ENCODE assay signal across 14 cellular contexts in the genomic region with DNA sequence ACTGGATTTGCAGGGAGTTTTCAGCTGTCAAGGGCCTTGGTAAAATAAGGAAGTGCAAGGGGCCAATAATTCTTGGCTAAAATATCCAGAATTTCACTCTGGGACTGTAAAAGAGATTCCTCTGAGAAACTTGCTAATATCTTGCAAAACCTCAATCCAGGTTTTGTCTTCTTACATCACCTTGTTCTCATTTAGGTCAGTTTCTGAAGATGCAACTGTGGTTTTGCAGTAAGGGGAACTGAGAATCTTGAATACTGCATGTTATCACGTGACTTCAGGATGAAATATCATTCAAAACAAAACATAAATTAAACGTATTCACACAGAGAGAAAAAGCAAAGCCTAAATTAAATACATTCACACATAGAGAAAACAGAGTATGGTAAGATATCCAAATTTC. TPM values are rescaled to one million over a fixed set of nuclear protein-coding genes. Genes with fewer than 3 reads are reported as not detected.
DNase-seq lines count a peak whose midpoint lies in the region; ATAC-seq, FAIRE-seq and TF ChIP-seq lines count a peak whose summit lies in the region.
"Had no signal": no experiment of that assay in that cellular context is flagged by ENCODE, and none has a peak within 500 bp of the region (broad histone marks: within the 10 kb centered on the region; RNA-seq: fewer than 3 reads in every experiment).

No MANE protein-coding gene starts in this region.

- H3K36me3 ChIP-seq in HepG2 (replicated peaks in 1 of 2; ENCODE audit: control insufficient read depth in 1 of 2, insufficient read depth in 2 of 2, low read length in 2 of 2): no peaks in the 10 kb centered on the region
- no peaks in the 10 kb centered on the region for H3K36me3 ChIP-seq in right lobe of liver
- H3K36me3 ChIP-seq: tibial artery had no signal

- H3K9me3 ChIP-seq in HepG2 (ENCODE audit: low read length) (no peaks in the 10 kb centered on the region), right lobe of liver (no peaks in the 10 kb centered on the region)
- H3K9me3 ChIP-seq: A549, tibial artery had no signal

- POLR2A ChIA-PET in HepG2 (lab: Yijun Ruan, JAX): no interaction called here

- no peak for FAIRE-seq in HepG2 (lab: Jason Lieb, UNC)
- FAIRE-seq: A549 had no signal

- 0% methylated on average over 2 of the region's 2 CpGs for whole genome bisulfite sequencing in HepG2 (ENCODE audit: low lambda C conversion rate)
- WGBS in right lobe of liver (ENCODE audit: insufficient coverage, low coverage, low lambda C conversion rate, missing lambda C conversion rate): 42% methylated on average over 2 of the region's 2 CpGs

- H3K4me3 ChIP-seq in HepG2 (replicated peaks in 1 of 3; ENCODE audit: insufficient read depth in 1 of 3, low read depth in 2 of 3, low read length in 3 of 3) (no peak overlapping the region), right lobe of liver (no peak overlapping the region)
- H3K4me3 ChIP-seq: A549, tibial artery had no signal

- no peak for TF ChIP-seq CTCF in HepG2 (CRISPR knock-in tag; IDR thresholded peaks at IDR 0.05)
- no peak for TF ChIP-seq CTCF in right lobe of liver (IDR thresholded peaks at IDR 0.05)

- no peaks in the 10 kb centered on the region for H3K79me2 ChIP-seq in HepG2 (ENCODE audit: insufficient read depth, low read length)

- no peaks in the 10 kb centered on the region for H4K20me1 ChIP-seq in HepG2 (ENCODE audit: insufficient read depth, low read length)

- ATAC-seq in HepG2: no peak
- ATAC-seq in right lobe of liver: no peak
- peak; percentile 43 for ATAC-seq in HG02610 (IDR thresholded peaks at IDR 0.05; ENCODE audit: unreplicated experiment)
- peak; percentile 58 for ATAC-seq in HG03521 (IDR thresholded peaks at IDR 0.05; ENCODE audit: unreplicated experiment)
- ATAC-seq: A549 had no signal

- in situ Hi-C loops in HepG2 (cut with HindIII; ENCODE audit: extremely low pct_ligation_motif_present, low pct_unique_long_range_greater_than_20kb): loop anchor here (10.0 to 25.0 kb wide), 2 partner anchors 149 to 832 kb away; no protein-coding TSS in a partner anchor

- DNase-seq in HepG2 (ENCODE audit: low spot score) (no peak), right lobe of liver (no peak), retina (no peak), hippocampal formation (lab: John Stamatoyannopoulos, UW) (no peak), D341Med (ENCODE audit: low spot score) (no peak), NCI-H2081 (lab: John Stamatoyannopoulos, UW) (no peak)
- DNase-seq: activated naive CD4-positive, alpha-beta T cell treated with anti-CD3 and anti-CD28 coated beads, Interleukin-2, amount 50 U/mL, for 16 hours; NCI-H774; stimulated activated CD4-positive, alpha-beta T cell treated with anti-CD3 and anti-CD28 coated beads, Interleukin-2, amount 100 ng/mL, for 48 hours; tibial artery had no signal

- no peak overlapping the region for H3K4me2 ChIP-seq in HepG2 (ENCODE audit: low read depth, low read length)
- H3K4me2 ChIP-seq: A549 had no signal

- no TSS peak for BruUV-seq in HepG2 (replicated peaks; lab: Mats Ljungman, UMichigan)

- H3K27ac ChIP-seq in HepG2 (ENCODE audit: extremely low read length, insufficient read depth, low read length) (no peak overlapping the region), right lobe of liver (no peak overlapping the region)
- H3K27ac ChIP-seq: A549, tibial artery, VCaP had no signal

- no peak overlapping the region for H2AFZ ChIP-seq in HepG2 (ENCODE audit: low read length)

- no peak overlapping the region for H3K9ac ChIP-seq in HepG2 (ENCODE audit: insufficient read depth, low read depth, low read length)

- CTCF ChIA-PET in HepG2 (lab: Yijun Ruan, JAX; ENCODE audit: low intra/inter-chr PET ratio, low total read pairs): no interaction called here

- TF ChIP-seq EP300 in HepG2 (IDR thresholded peaks at IDR 0.05; ENCODE audit: low read depth in 2 of 2, low read length in 2 of 2): no peak
- TF ChIP-seq EP300 in HepG2 (CRISPR knock-in tag; IDR thresholded peaks at IDR 0.05; ENCODE audit: borderline replicate concordance): no peak

- TF ChIP-seq POLR2A in HepG2 (IDR thresholded peaks at IDR 0.05; ENCODE audit: insufficient read depth in 1 of 2, low read depth in 2 of 2, low read length in 2 of 2) (no peak), right lobe of liver (IDR thresholded peaks at IDR 0.05) (no peak)

- H3K27me3 ChIP-seq in HepG2 (ENCODE audit: control insufficient read depth in 1 of 2, insufficient read depth in 2 of 2, low read length in 2 of 2) (no peaks in the 10 kb centered on the region), right lobe of liver (no peaks in the 10 kb centered on the region)
- H3K27me3 ChIP-seq: tibial artery had no signal

- no peaks in the 10 kb centered on the region for H3K4me1 ChIP-seq in HepG2 (ENCODE audit: insufficient read depth, low read length)
- no peaks in the 10 kb centered on the region for H3K4me1 ChIP-seq in right lobe of liver
- H3K4me1 ChIP-seq: A549 had no signal

- intact Hi-C loops in HepG2 (cut with micrococcal nuclease; ENCODE audit: unreplicated experiment): loop anchor here (5.0 kb wide), 1 partner anchor 367 kb away; no protein-coding TSS in a partner anchor
- intact Hi-C loops in right lobe of liver (cut with DNase I): loop anchor here in 1 of 2 donors (10.0 kb wide), 1 partner anchor 149 kb away; no protein-coding TSS in a partner anchor

- TF ChIP-seq RAD21 in HepG2 (CRISPR knock-in tag; IDR thresholded peaks at IDR 0.05): no peak

TF ChIP-seq in HepG2, 621 proteins besides CTCF, POLR2A, EP300 and RAD21:
- peak; percentile 85 for TF ChIP-seq RAD51 (IDR thresholded peaks at IDR 0.05; ENCODE audit: borderline replicate concordance)
- no peak for TF ChIP-seq CC2D1A (CRISPR knock-in tag; IDR thresholded peaks at IDR 0.05)
TF ChIP-seq in HepG2: peak in this region for 1.

RNA-seq across cellular contexts. Expression of gene RIC1, which starts 35.0 kb away (rescaled TPM):
- total RNA-seq in HepG2 (2016; rRNA removed; fragmentation: Illumina TruSeq; extraction: Trizol) (19.0 and 21.2 TPM in 2 replicates), right lobe of liver (10 to 100 TPM in 5 of 6 experiments, 1 to 10 TPM in 1; 9.7 to 18.4 (median 10.5) TPM)
- 3.0 and 3.1 TPM in 2 replicates for total RNA-seq in HepG2 (2016; cell fraction: cytosol; rRNA removed; fragmentation: Illumina TruSeq; extraction: Trizol; ENCODE audit: low read depth)
- 18.6 and 20.2 TPM in 2 replicates for total RNA-seq in HepG2 (2016; cell fraction: insoluble cytoplasmic fraction; rRNA removed; fragmentation: Illumina TruSeq; extraction: Trizol)
- total RNA-seq in HepG2 (2016; cell fraction: membrane; rRNA removed; fragmentation: Illumina TruSeq; extraction: Trizol): 8.5 and 8.9 TPM in 2 replicates
- 34.3 and 34.6 TPM in 2 replicates for total RNA-seq in HepG2 (2016; cell fraction: nucleus; rRNA removed; fragmentation: Illumina TruSeq; extraction: Trizol)
- 15.9 and 18.2 TPM in 2 replicates for polyA plus RNA-seq in HepG2 (2011; rRNA removed)
- polyA plus RNA-seq in HepG2 (2011; cell fraction: cytosol; rRNA removed): 10.9 and 13.1 TPM in 2 replicates
- polyA plus RNA-seq in HepG2 (2011; cell fraction: nucleus; rRNA removed): 29.5 and 30.5 TPM in 2 replicates
- 9.3 and 10.5 TPM in 2 replicates for polyA plus RNA-seq in HepG2 (2012)
- 0.60 and 0.62 TPM in 2 replicates for polyA plus RNA-seq in HepG2 (2016; cell fraction: cytosol; fragmentation: Illumina TruSeq; extraction: Trizol; ENCODE audit: low read depth)
- 13.1 and 13.7 TPM in 2 replicates for polyA plus RNA-seq in HepG2 (2016; cell fraction: insoluble cytoplasmic fraction; fragmentation: Illumina TruSeq; extraction: Trizol; ENCODE audit: low read depth)
- 1.8 and 1.9 TPM in 2 replicates for polyA plus RNA-seq in HepG2 (2016; cell fraction: membrane; fragmentation: Illumina TruSeq; extraction: Trizol; ENCODE audit: low read depth)
- polyA plus RNA-seq in HepG2 (2016; cell fraction: nucleus; fragmentation: Illumina TruSeq; extraction: Trizol; ENCODE audit: insufficient read depth, low read depth): 22.7 and 24.7 TPM in 2 replicates
- polyA minus RNA-seq in HepG2 (2011; rRNA and poly(A)+ RNA removed; ENCODE audit: low replicate concordance): 40.6 and 43.6 TPM in 2 replicates
- polyA minus RNA-seq in HepG2 (2011; cell fraction: cytosol; rRNA and poly(A)+ RNA removed): 21.5 and 21.7 TPM in 2 replicates
- polyA minus RNA-seq in HepG2 (2011; cell fraction: nucleus; rRNA and poly(A)+ RNA removed): 84.3 and 94.9 TPM in 2 replicates

Comparison
In these comparisons a context has a peak if more than half of its experiments do, and no peak if none do; other contexts are left out.
1. ATAC-seq: peak in HG02610 (single experiment) and HG03521 (single experiment); none in HepG2 (single experiment) and right lobe of liver (0 of 4).